In the genomic region with DNA sequence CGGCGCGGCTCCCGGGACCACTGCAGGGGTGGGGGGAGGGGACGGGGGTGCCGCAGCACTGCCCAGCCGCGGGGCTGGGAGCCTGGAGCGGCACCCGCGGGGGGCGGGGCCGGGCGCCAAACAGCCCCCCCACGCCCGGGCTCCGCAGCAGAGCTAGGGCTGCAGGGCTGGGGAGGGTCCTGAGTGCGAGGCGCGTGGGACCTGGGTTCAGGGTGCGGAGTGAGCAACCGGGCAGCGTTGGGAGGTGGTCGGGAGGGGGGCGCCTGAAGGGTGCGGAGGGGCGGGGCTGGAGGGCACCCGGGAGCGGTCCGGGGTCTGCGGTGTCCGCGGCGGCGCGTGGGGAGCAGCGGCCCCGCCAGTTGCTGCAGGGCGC, we compare ENCODE assay signal across 8 cellular contexts. TPM values are rescaled to one million over a fixed set of nuclear protein-coding genes. Genes with fewer than 3 reads are reported as not detected.
DNase-seq lines count a peak whose midpoint lies in the region; TF ChIP-seq lines count a peak whose summit lies in the region.

No MANE protein-coding gene starts in this region.

- peaks cover 75% of the 10 kb centered on the region for H3K4me1 Mint-ChIP-seq in activated T-cell treated with anti-CD3 and anti-CD28 coated beads, Interleukin-2, amount 50 U/mL, for 24 hours (ENCODE audit: low read depth)

- H3K27me3 ChIP-seq in Peyer's patch (no peaks in the 10 kb centered on the region), esophagus muscularis mucosa (no peaks in the 10 kb centered on the region), sigmoid colon (no peaks in the 10 kb centered on the region)

- peaks cover 40% of the 10 kb centered on the region for H3K36me3 Mint-ChIP-seq in activated T-cell treated with anti-CD3 and anti-CD28 coated beads, Interleukin-2, amount 50 U/mL, for 24 hours (ENCODE audit: low read depth)

- peak overlapping the region; percentile 79 for H3K4me3 Mint-ChIP-seq in activated T-cell treated with anti-CD3 and anti-CD28 coated beads, Interleukin-2, amount 50 U/mL, for 24 hours

- intact Hi-C loops in esophagus muscularis mucosa (cut with DNase I): loop anchor here (1.0 kb wide), 1 partner anchor 24 kb away; no protein-coding TSS in a partner anchor
- intact Hi-C loops in sigmoid colon (cut with DNase I): no loop called here

- peak; percentile 48 for DNase-seq in activated T-cell treated with anti-CD3 and anti-CD28 coated beads, Interleukin-2, amount 50 U/mL, for 24 hours
- DNase-seq in activated T-cell treated with anti-CD3 and anti-CD28 coated beads, Interleukin-2, amount 50 U/mL, for 48 hours: no peak
- DNase-seq in Peyer's patch: peak in 2 of 3 donors; percentile 21 to 54
- DNase-seq in esophagus muscularis mucosa (ENCODE audit: extremely low spot score): no peak
- no peak for DNase-seq in sigmoid colon
- no peak for DNase-seq in NCI-H128 (lab: John Stamatoyannopoulos, UW; ENCODE audit: unreplicated experiment)
- DNase-seq in NCI-H2171 treated with DMSO at 0.1 percent for 48 hours (lab: John Stamatoyannopoulos, UW): no peak
- no peak for DNase-seq in Ammon's horn (ENCODE audit: low spot score)

- H3K27ac Mint-ChIP-seq in activated T-cell treated with anti-CD3 and anti-CD28 coated beads, Interleukin-2, amount 50 U/mL, for 24 hours: no peak overlapping the region

- H3K4me1 ChIP-seq in Peyer's patch: peaks cover 4 to 59% (median 8%) of the 10 kb centered on the region in 4 donors
- peaks cover 21 to 68% (median 66%) of the 10 kb centered on the region in 4 donors for H3K4me1 ChIP-seq in esophagus muscularis mucosa
- H3K4me1 ChIP-seq in sigmoid colon: peaks cover 0 to 65% (median 53%) of the 10 kb centered on the region in 4 donors

- TF ChIP-seq EP300 in esophagus muscularis mucosa (IDR thresholded peaks at IDR 0.05) (no peak), sigmoid colon (IDR thresholded peaks at IDR 0.05) (no peak)

- no peaks in the 10 kb centered on the region for H3K9me3 Mint-ChIP-seq in activated T-cell treated with anti-CD3 and anti-CD28 coated beads, Interleukin-2, amount 50 U/mL, for 24 hours

- no peaks in the 10 kb centered on the region for H3K9me3 ChIP-seq in Peyer's patch
- H3K9me3 ChIP-seq in esophagus muscularis mucosa: no peaks in the 10 kb centered on the region
- H3K9me3 ChIP-seq in sigmoid colon: no peaks in the 10 kb centered on the region

- TF ChIP-seq POLR2A in Peyer's patch (IDR thresholded peaks at IDR 0.05) (no peak), esophagus muscularis mucosa (IDR thresholded peaks at IDR 0.05; ENCODE audit: low read depth) (no peak), sigmoid colon (IDR thresholded peaks at IDR 0.05) (no peak)

- WGBS in esophagus muscularis mucosa: 2% methylated on average over 13 of the region's 39 CpGs
- 1% methylated on average over 39 of the region's 39 CpGs for WGBS in sigmoid colon, 2 donors

- H3K27me3 Mint-ChIP-seq in activated T-cell treated with anti-CD3 and anti-CD28 coated beads, Interleukin-2, amount 50 U/mL, for 24 hours: no peaks in the 10 kb centered on the region

- H3K4me3 ChIP-seq in Peyer's patch: peak overlapping the region; percentile 90 to 100 (median 96)
- peak overlapping the region; percentile 88 to 99 (median 96) for H3K4me3 ChIP-seq in esophagus muscularis mucosa
- peak overlapping the region; percentile 89 to 99 (median 94) for H3K4me3 ChIP-seq in sigmoid colon

- TF ChIP-seq CTCF in Peyer's patch (IDR thresholded peaks at IDR 0.05) (no peak), esophagus muscularis mucosa (IDR thresholded peaks at IDR 0.05) (no peak), sigmoid colon (IDR thresholded peaks at IDR 0.05) (no peak)

- H3K36me3 ChIP-seq in Peyer's patch (peaks cover 0 to 24% (median 0%) of the 10 kb centered on the region in 3 donors), esophagus muscularis mucosa (peaks cover 0 to 26% (median 20%) of the 10 kb centered on the region in 4 donors), sigmoid colon (peaks cover 0 to 24% (median 2%) of the 10 kb centered on the region in 4 donors)

- peak overlapping the region; percentile 69 to 92 (median 83) for H3K27ac ChIP-seq in Peyer's patch
- peak overlapping the region; percentile 82 to 93 (median 85) for H3K27ac ChIP-seq in esophagus muscularis mucosa (replicated peaks in 1 of 4)
- H3K27ac ChIP-seq in sigmoid colon: peak overlapping the region; percentile 84 to 94 (median 92)

RNA-seq across cellular contexts. Expression of a gene that starts 0.5 kb away (rescaled TPM):
- total RNA-seq in Peyer's patch: 100 to 1,000 TPM in 3 of 4 donors, 10 to 100 TPM in 1; 34.7 to 159 (median 110) TPM
- 100 to 1,000 TPM in 3 of 4 donors, 10 to 100 TPM in 1; 96.4 to 201 (median 159) TPM for total RNA-seq in esophagus muscularis mucosa
- 100 to 1,000 TPM; 153 to 221 (median 209) TPM for total RNA-seq in sigmoid colon
- 10 to 100 TPM; 14.4 to 34.8 (median 17.6) TPM for polyA plus RNA-seq in sigmoid colon

RNA-seq across cellular contexts. Expression of a gene that starts 37.1 kb away (rescaled TPM):
- total RNA-seq in Peyer's patch (1 to 10 TPM in 3 of 4 donors, under 1 TPM in 1; 0.53 to 6.6 (median 2.7) TPM), esophagus muscularis mucosa (10 to 100 TPM in 1 of 4 donors, 1 to 10 TPM in 3; 4.2 to 38.3 (median 6.9) TPM), sigmoid colon (1 to 10 TPM; 2.5 to 9.4 (median 3.7) TPM)
- polyA plus RNA-seq in sigmoid colon: 10 to 100 TPM in 1 of 3 donors, 1 to 10 TPM in 2; 3.6 to 15.7 (median 9.9) TPM

Comparison
In these comparisons a context has a peak if more than half of its experiments do, and no peak if none do; other contexts are left out.
1. DNase-seq: peak in activated T-cell treated with anti-CD3 and anti-CD28 coated beads, Interleukin-2, amount 50 U/mL, for 24 hours (single experiment) and Peyer's patch (2 of 3); none in activated T-cell treated with anti-CD3 and anti-CD28 coated beads, Interleukin-2, amount 50 U/mL, for 48 hours (0 of 2), esophagus muscularis mucosa (single experiment), sigmoid colon (single experiment), NCI-H128 (single experiment), NCI-H2171 treated with DMSO at 0.1 percent for 48 hours (single experiment) and Ammon's horn (single experiment).
2. Peak in every context shown above with its lines, with median percentiles within 50 percentile points of each other: H3K27ac ChIP-seq and H3K4me3 ChIP-seq.